Comparison of ENCODE assay signal across 10 cellular contexts in the genomic region with DNA sequence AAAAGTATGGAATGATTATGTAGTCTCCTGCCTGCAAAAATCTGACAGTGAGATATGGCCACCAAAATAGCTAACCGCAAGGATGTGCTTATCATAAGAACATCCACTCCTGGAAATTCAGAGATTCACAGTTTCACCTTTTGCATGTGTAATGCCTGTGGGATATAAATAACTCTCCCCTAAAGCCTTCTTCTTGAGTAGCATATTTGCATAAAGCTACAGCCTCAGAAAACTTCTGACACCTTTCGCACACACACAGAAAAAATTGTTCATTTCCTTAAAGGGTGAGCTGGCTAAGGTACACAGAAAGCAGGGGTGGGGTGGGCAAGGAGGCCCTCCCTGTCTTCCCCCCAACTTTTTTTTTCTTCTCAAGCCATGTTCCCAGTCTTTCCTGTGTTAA. TPM values are rescaled to one million over a fixed set of nuclear protein-coding genes. Genes with fewer than 3 reads are reported as not detected.
DNase-seq lines count a peak whose midpoint lies in the region; ATAC-seq and TF ChIP-seq lines count a peak whose summit lies in the region.
"Had no signal": no experiment of that assay in that cellular context is flagged by ENCODE, and none has a peak within 500 bp of the region (broad histone marks: within the 10 kb centered on the region; RNA-seq: fewer than 3 reads in every experiment).

No MANE protein-coding gene starts in this region.

- peaks cover 18% of the 10 kb centered on the region for H3K4me1 Mint-ChIP-seq in HFFc6 (ENCODE audit: low read depth)

- peak; percentile 12 for DNase-seq in activated naive CD4-positive, alpha-beta T cell treated with anti-CD3 and anti-CD28 coated beads, Interleukin-2, amount 50 U/mL, for 16 hours
- no peak for DNase-seq in NCI-H2227 treated with DMSO at 0.1 percent for 48 hours (lab: John Stamatoyannopoulos, UW)
- no peak for DNase-seq in HFFc6
- no peak for DNase-seq in CD1c-positive myeloid dendritic cell (ENCODE audit: extremely low spot score)
- DNase-seq in Right ventricle myocardium superior = no peak
- DNase-seq: trophoblast cell had no signal

- no peak overlapping the region for H3K27ac Mint-ChIP-seq in HFFc6

- H3K27me3 Mint-ChIP-seq in HFFc6 (ENCODE audit: insufficient read depth) = no peaks in the 10 kb centered on the region

- H3K36me3 Mint-ChIP-seq in HFFc6 (ENCODE audit: low read depth) = no peaks in the 10 kb centered on the region

- no peak overlapping the region for H3K4me3 Mint-ChIP-seq in HFFc6

- intact Hi-C loops in Right ventricle myocardium superior (cut with DNase I) = no loop called here

- no peak for TF ChIP-seq CTCF in HFFc6 (IDR thresholded peaks at IDR 0.05)

- H3K9me3 Mint-ChIP-seq in HFFc6 = no peaks in the 10 kb centered on the region

- ATAC-seq in GM18498 (IDR thresholded peaks at IDR 0.05; ENCODE audit: unreplicated experiment) (peak; percentile 64), GM19395 (IDR thresholded peaks at IDR 0.05; ENCODE audit: unreplicated experiment) (peak; percentile 60), HG03045 (IDR thresholded peaks at IDR 0.05; ENCODE audit: unreplicated experiment) (peak; percentile 52), Right ventricle myocardium superior (ENCODE audit: poor library complexity) (no peak)

RNA-seq across cellular contexts. Expression of a gene that starts 3.1 kb away (rescaled TPM):
- total RNA-seq in HFFc6 (2021; fragmentation: NEBNext Ultra II Directional; extraction: Animal tissue kit (Norgen Biotek cat#: 25700)) = under 1 TPM in 4 of 6 experiments, not detected in 2; 0.34 to 0.81 (median 0.51) TPM
- 8.3 TPM for total RNA-seq in Right ventricle myocardium superior
- total RNA-seq: M059J had no signal
